21 cellular contexts compared by ENCODE assay signal in the genomic region with DNA sequence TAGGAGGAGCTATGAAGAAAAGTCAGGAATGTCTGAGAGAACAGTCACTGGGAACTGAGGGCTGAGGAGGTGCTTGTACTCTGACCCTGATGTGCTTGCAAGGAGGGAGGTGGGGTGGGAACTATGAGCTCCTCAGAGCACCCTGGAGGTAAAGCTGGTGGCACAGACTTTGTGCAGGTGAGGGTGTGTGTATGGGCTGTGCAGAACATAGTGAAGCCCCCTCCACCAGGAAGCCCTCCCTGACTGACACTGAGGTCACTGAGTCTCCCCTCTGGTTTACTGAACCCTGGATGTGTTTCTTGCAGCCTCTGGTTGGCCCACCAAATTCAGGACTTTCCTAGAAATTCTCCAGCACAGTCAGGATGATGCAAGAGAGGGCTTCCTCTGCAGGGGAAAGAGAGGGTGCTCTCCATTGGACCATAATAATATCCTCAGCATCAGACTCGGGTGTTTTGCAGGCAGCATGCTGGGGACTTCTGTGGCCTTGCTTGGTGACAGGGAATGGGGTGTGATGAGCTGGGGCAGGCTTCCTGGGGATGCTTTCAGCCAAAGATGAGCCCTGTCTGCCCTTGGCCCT. TPM values are rescaled to one million over a fixed set of nuclear protein-coding genes. Genes with fewer than 3 reads are reported as not detected.
DNase-seq lines count a peak whose midpoint lies in the region; ATAC-seq and TF ChIP-seq lines count a peak whose summit lies in the region.
"Had no signal": no experiment of that assay in that cellular context is flagged by ENCODE, and none has a peak within 500 bp of the region (broad histone marks: within the 10 kb centered on the region; RNA-seq: fewer than 3 reads in every experiment).

No MANE protein-coding gene starts in this region.

- H3K27me3 ChIP-seq in breast epithelium (no peaks in the 10 kb centered on the region), esophagus squamous epithelium (peaks cover 0 to 2% (median 0%) of the 10 kb centered on the region in 4 donors), ovary (no peaks in the 10 kb centered on the region), transverse colon (no peaks in the 10 kb centered on the region)

- H3K27me3 Mint-ChIP-seq in MCF 10A (ENCODE audit: insufficient read depth, unreplicated experiment), result peaks cover 13% of the 10 kb centered on the region
- H3K27me3 Mint-ChIP-seq: activated CD4-positive, alpha-beta T cell treated with anti-CD3 and anti-CD28 coated beads, Interleukin-2, amount 10 ng/mL, durations not matched to agents 24 days and 14 days; activated naive CD4-positive, alpha-beta T cell treated with anti-CD3 and anti-CD28 coated beads, Interleukin-2, amount 50 U/mL, for 24 hours; CD4-positive, CD25-positive, alpha-beta regulatory T cell had no signal

- H3K36me3 Mint-ChIP-seq in MCF 10A (ENCODE audit: insufficient read depth, unreplicated experiment), result no peaks in the 10 kb centered on the region
- H3K36me3 Mint-ChIP-seq: activated naive CD4-positive, alpha-beta T cell treated with anti-CD3 and anti-CD28 coated beads, Interleukin-2, amount 50 U/mL, for 24 hours; CD4-positive, CD25-positive, alpha-beta regulatory T cell had no signal

- H3K27ac Mint-ChIP-seq in MCF 10A (ENCODE audit: low read depth, unreplicated experiment), result no peak overlapping the region
- H3K27ac Mint-ChIP-seq: activated CD4-positive, alpha-beta T cell treated with anti-CD3 and anti-CD28 coated beads, Interleukin-2, amount 10 ng/mL, durations not matched to agents 24 days and 14 days; activated naive CD4-positive, alpha-beta T cell treated with anti-CD3 and anti-CD28 coated beads, Interleukin-2, amount 50 U/mL, for 24 hours; CD4-positive, CD25-positive, alpha-beta regulatory T cell had no signal

- peaks cover 11 to 12% of the 10 kb centered on the region in 2 donors for H3K4me1 ChIP-seq in breast epithelium
- H3K4me1 ChIP-seq in esophagus squamous epithelium, result peaks cover 6 to 70% (median 13%) of the 10 kb centered on the region in 3 donors
- H3K4me1 ChIP-seq in ovary (ENCODE audit: insufficient read depth), result peaks cover 51% of the 10 kb centered on the region
- peaks cover 0 to 21% (median 8%) of the 10 kb centered on the region in 4 donors for H3K4me1 ChIP-seq in transverse colon

- DNase-seq in breast epithelium (ENCODE audit: low spot score in 2 of 2) (no peak), MCF 10A (ENCODE audit: unreplicated experiment) (no peak), esophagus squamous epithelium (lab: John Stamatoyannopoulos, UW) (no peak), ovary (peak in 2 of 5 donors; percentile 33 to 36), transverse colon (no peak)
- DNase-seq: activated CD4-positive, alpha-beta T cell treated with anti-CD3 and anti-CD28 coated beads, Interleukin-2, amount 10 ng/mL, durations not matched to agents 24 days and 14 days; activated T-cell treated with anti-CD3 and anti-CD28 coated beads for 4 hours; CD4-positive, CD25-positive, alpha-beta regulatory T cell; DMS153; hippocampal formation; NCI-H1105; NCI-H524; occipital lobe; PC-3; stimulated activated CD4-positive, alpha-beta T cell treated with anti-CD3 and anti-CD28 coated beads, Interleukin-4, amount 100 ng/mL, for 4 hours; stimulated activated CD8-positive, alpha-beta memory T cell treated with anti-CD3 and anti-CD28 coated beads, Interleukin-4, amount 100 ng/mL, for 48 hours had no signal

- TF ChIP-seq EP300 in ovary (IDR thresholded peaks at IDR 0.05) (no peak), transverse colon (IDR thresholded peaks at IDR 0.05; ENCODE audit: low read depth) (no peak)

- H3K4me3 ChIP-seq in breast epithelium (no peak overlapping the region), esophagus squamous epithelium (no peak overlapping the region), ovary (no peak overlapping the region), transverse colon (no peak overlapping the region)
- H3K4me3 ChIP-seq: mucosa of descending colon had no signal

- H3K9me3 ChIP-seq in breast epithelium (no peaks in the 10 kb centered on the region), esophagus squamous epithelium (no peaks in the 10 kb centered on the region), ovary (no peaks in the 10 kb centered on the region), transverse colon (no peaks in the 10 kb centered on the region)
- H3K9me3 ChIP-seq: mucosa of descending colon had no signal

- ATAC-seq in HG02623 (IDR thresholded peaks at IDR 0.05; ENCODE audit: unreplicated experiment), result no peak
- ATAC-seq in GM21515 (IDR thresholded peaks at IDR 0.05; ENCODE audit: unreplicated experiment), result no peak
- no peak for ATAC-seq in GM19397 (IDR thresholded peaks at IDR 0.05; ENCODE audit: unreplicated experiment)
- ATAC-seq: PC-3 had no signal

- TF ChIP-seq POLR2A in breast epithelium (IDR thresholded peaks at IDR 0.05) (no peak), esophagus squamous epithelium (IDR thresholded peaks at IDR 0.05) (no peak), ovary (IDR thresholded peaks at IDR 0.05) (no peak), transverse colon (IDR thresholded peaks at IDR 0.05) (no peak)

- no peaks in the 10 kb centered on the region for H3K9me3 Mint-ChIP-seq in MCF 10A (ENCODE audit: unreplicated experiment)
- H3K9me3 Mint-ChIP-seq: activated CD4-positive, alpha-beta T cell treated with anti-CD3 and anti-CD28 coated beads, Interleukin-2, amount 10 ng/mL, durations not matched to agents 24 days and 14 days; activated naive CD4-positive, alpha-beta T cell treated with anti-CD3 and anti-CD28 coated beads, Interleukin-2, amount 50 U/mL, for 24 hours had no signal

- CTCF ChIA-PET in MCF 10A (lab: Yijun Ruan, JAX), result interaction anchor here (1.0 kb wide), 1 partner anchor 130 kb away, joined by 3 read pairs; no protein-coding TSS in a partner anchor

- BruUV-seq in MCF 10A (replicated peaks; lab: Mats Ljungman, UMichigan), result no TSS peak

- H3K36me3 ChIP-seq in breast epithelium (no peaks in the 10 kb centered on the region), esophagus squamous epithelium (no peaks in the 10 kb centered on the region), ovary (no peaks in the 10 kb centered on the region), transverse colon (no peaks in the 10 kb centered on the region)

- TF ChIP-seq CTCF in breast epithelium (IDR thresholded peaks at IDR 0.05) (no peak), MCF 10A (IDR thresholded peaks at IDR 0.05; ENCODE audit: unreplicated experiment) (no peak), esophagus squamous epithelium (IDR thresholded peaks at IDR 0.05) (no peak), ovary (IDR thresholded peaks at IDR 0.05) (no peak), transverse colon (IDR thresholded peaks at IDR 0.05) (no peak)

- no CpG with 5 or more reads among the region's 1 CpG for WGBS in esophagus squamous epithelium, 2 donors
- WGBS in ovary, 3 donors, result 42 to 82% (median 78%) methylated on average over 1 of the region's 1 CpG
- 94% methylated on average over 1 of the region's 1 CpG; no CpG with 5 or more reads in 1 of the 2 donors for WGBS in transverse colon (ENCODE audit: low coverage in 1 of 2), 2 donors

- H3K27ac ChIP-seq in breast epithelium (peak overlapping the region; percentile 88 to 95), esophagus squamous epithelium (peak overlapping the region; percentile 41 to 83 (median 72)), ovary (peak overlapping the region; percentile 84 to 89), transverse colon (peak overlapping the region; percentile 76 to 92 (median 76))

- intact Hi-C loops in breast epithelium (cut with DNase I; ENCODE audit: low total_unique reads), result no loop called here
- intact Hi-C loops in MCF 10A (cut with micrococcal nuclease), result no loop called here
- intact Hi-C loops in esophagus squamous epithelium (cut with DNase I), result no loop called here
- intact Hi-C loops in ovary (cut with DNase I), result loop anchor here in 2 of 4 donors (5.0 kb wide), 2 partner anchors 35 to 40 kb away; partner anchors contain the start of gene ISLR2 (in 1 of the 2)
- intact Hi-C loops in transverse colon (cut with DNase I; ENCODE audit: low total_unique reads), result no loop called here

- H3K4me3 Mint-ChIP-seq in MCF 10A (ENCODE audit: unreplicated experiment), result no peak overlapping the region
- H3K4me3 Mint-ChIP-seq: activated CD4-positive, alpha-beta T cell treated with anti-CD3 and anti-CD28 coated beads, Interleukin-2, amount 10 ng/mL, durations not matched to agents 24 days and 14 days; activated naive CD4-positive, alpha-beta T cell treated with anti-CD3 and anti-CD28 coated beads, Interleukin-2, amount 50 U/mL, for 24 hours; CD4-positive, CD25-positive, alpha-beta regulatory T cell had no signal

- in situ Hi-C loops in transverse colon (cut with MboI; ENCODE audit: low pct_ligation_motif_present in 1 of 4, low pct_unique_long_range_greater_than_20kb in 1 of 4, low sequenced_read_pairs in 3 of 4), result no loop called here

- POLR2A ChIA-PET in MCF 10A (lab: Yijun Ruan, JAX), result no interaction called here

- peaks cover 3% of the 10 kb centered on the region for H3K4me1 Mint-ChIP-seq in MCF 10A (ENCODE audit: insufficient read depth, unreplicated experiment)
- H3K4me1 Mint-ChIP-seq: activated CD4-positive, alpha-beta T cell treated with anti-CD3 and anti-CD28 coated beads, Interleukin-2, amount 10 ng/mL, durations not matched to agents 24 days and 14 days; activated naive CD4-positive, alpha-beta T cell treated with anti-CD3 and anti-CD28 coated beads, Interleukin-2, amount 50 U/mL, for 24 hours; CD4-positive, CD25-positive, alpha-beta regulatory T cell had no signal

RNA-seq across cellular contexts. Expression of gene ISLR, which starts 1.5 kb away (rescaled TPM):
- 10 to 100 TPM; 49.2 to 88.0 (median 71.8) TPM for total RNA-seq in breast epithelium
- not detected in 2 replicates for total RNA-seq in MCF 10A (2022)
- 10 to 100 TPM in 2 of 4 donors, 1 to 10 TPM in 1, under 1 TPM in 1; 0.91 to 38.0 (median 11.0) TPM for total RNA-seq in esophagus squamous epithelium
- 100 to 1,000 TPM; 108 to 314 (median 156) TPM for total RNA-seq in ovary
- 100 to 1,000 TPM in 1 of 2 donors, 10 to 100 TPM in 1; 82.4 to 150 TPM for polyA plus RNA-seq in ovary
- total RNA-seq in transverse colon, result 100 to 1,000 TPM in 1 of 4 donors, 10 to 100 TPM in 3; 18.8 to 191 (median 25.5) TPM
- total RNA-seq: activated CD4-positive, alpha-beta T cell treated with anti-CD3 and anti-CD28 coated beads, Interleukin-2, amount 10 ng/mL, durations not matched to agents 24 days and 14 days; CD4-positive, CD25-positive, alpha-beta regulatory T cell; PC-3 had no signal
- polyA plus RNA-seq: CD4-positive, CD25-positive, alpha-beta regulatory T cell had no signal

RNA-seq across cellular contexts. Expression of gene STRA6, which starts 30.5 kb away (rescaled TPM):
- total RNA-seq in breast epithelium, result 1 to 10 TPM in 1 of 3 donors, under 1 TPM in 1, not detected in 1; 0.98 to 1.0 TPM
- not detected in 2 replicates for total RNA-seq in MCF 10A (2022)
- 1 to 10 TPM in 2 of 4 donors, under 1 TPM in 1, not detected in 1; 0.76 to 2.2 (median 1.5) TPM for total RNA-seq in esophagus squamous epithelium
- total RNA-seq in ovary, result 1 to 10 TPM in 3 of 7 donors, under 1 TPM in 4; 0.20 to 2.8 (median 0.87) TPM
- polyA plus RNA-seq in ovary, result under 1 TPM; 0.47 to 0.64 TPM
- total RNA-seq in transverse colon, result not detected
- total RNA-seq: activated CD4-positive, alpha-beta T cell treated with anti-CD3 and anti-CD28 coated beads, Interleukin-2, amount 10 ng/mL, durations not matched to agents 24 days and 14 days; CD4-positive, CD25-positive, alpha-beta regulatory T cell had no signal
- polyA plus RNA-seq: CD4-positive, CD25-positive, alpha-beta regulatory T cell had no signal

RNA-seq across cellular contexts. Expression of gene ISLR2, which starts 41.7 kb away (rescaled TPM):
- total RNA-seq in breast epithelium (under 1 TPM in 2 of 3 donors, not detected in 1; 0.48 to 0.88 TPM), MCF 10A (2022) (not detected in 2 replicates), esophagus squamous epithelium (under 1 TPM in 2 of 4 donors, not detected in 2; 0.13 to 0.76 TPM), ovary (1 to 10 TPM in 2 of 7 donors, under 1 TPM in 4, not detected in 1; 0.11 to 1.1 (median 0.57) TPM), transverse colon (10 to 100 TPM in 1 of 4 donors, 1 to 10 TPM in 1, under 1 TPM in 2; 0.41 to 27.3 (median 1.4) TPM)
- polyA plus RNA-seq in ovary, result under 1 TPM; 0.27 to 0.43 TPM
- total RNA-seq: activated CD4-positive, alpha-beta T cell treated with anti-CD3 and anti-CD28 coated beads, Interleukin-2, amount 10 ng/mL, durations not matched to agents 24 days and 14 days; CD4-positive, CD25-positive, alpha-beta regulatory T cell had no signal
- polyA plus RNA-seq: CD4-positive, CD25-positive, alpha-beta regulatory T cell had no signal
